ENCODE assay signal across 17 cellular contexts in the genomic region with DNA sequence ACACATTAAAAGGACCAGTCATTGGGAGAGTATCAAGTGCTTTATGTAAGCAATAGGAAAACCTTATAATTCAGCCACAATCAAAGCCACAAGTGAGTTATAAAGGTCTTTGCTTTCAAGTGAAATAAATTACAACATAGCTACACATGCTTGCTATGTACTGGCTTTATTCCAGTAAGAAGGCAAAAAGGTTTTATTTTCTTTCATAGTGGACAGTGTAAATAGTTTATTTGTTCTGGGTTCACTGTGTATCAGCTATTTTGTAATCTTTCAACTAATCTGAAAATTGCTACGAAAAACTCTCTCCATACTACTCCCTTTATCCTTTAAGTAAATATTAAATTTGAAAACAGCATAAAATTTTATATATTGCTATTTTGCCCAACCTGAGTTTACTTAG.
"Had no signal": no experiment of that assay in that cellular context is flagged by ENCODE, and none has a peak within 500 bp of the region (broad histone marks: within the 10 kb centered on the region; RNA-seq: fewer than 3 reads in every experiment).

No MANE protein-coding gene starts in this region.

- ATAC-seq: left ventricle myocardium superior, right cardiac atrium had no signal

- H3K4me1 ChIP-seq: suprapubic skin, upper lobe of left lung had no signal

- H3K4me3 ChIP-seq: dorsolateral prefrontal cortex, suprapubic skin, upper lobe of left lung had no signal

- H3K27me3 ChIP-seq: suprapubic skin, upper lobe of left lung had no signal

- H3K36me3 ChIP-seq: suprapubic skin, upper lobe of left lung had no signal

- DNase-seq: activated CD4-positive, alpha-beta T cell treated with anti-CD3 and anti-CD28 coated beads, Interleukin-2, amount 10 ng/mL, durations not matched to agents 7 days and 5 days; activated CD8-positive, alpha-beta memory T cell treated with anti-CD3 and anti-CD28 coated beads, Interleukin-2, amount 50 U/mL, for 48 hours; activated naive CD8-positive, alpha-beta T cell treated with anti-CD3 and anti-CD28 coated beads for 36 hours; anterior cingulate cortex; dorsolateral prefrontal cortex; erythroblast; hippocampal formation; kidney; left ventricle myocardium superior; mesendoderm; right cardiac atrium; small intestine; stimulated activated CD4-positive, alpha-beta T cell treated with anti-CD3 and anti-CD28 coated beads, Interleukin-4, amount 100 ng/mL, for 4 hours; stimulated activated CD8-positive, alpha-beta memory T cell treated with anti-CD3 and anti-CD28 coated beads, Interleukin-4, amount 100 ng/mL, for 48 hours; stimulated activated naive CD4-positive, alpha-beta T cell treated with Interleukin-2 at 50 U/mL for 16 hours; upper lobe of left lung had no signal

- H3K9me3 ChIP-seq: suprapubic skin, upper lobe of left lung had no signal
